ENCODE assay signal across 22 cellular contexts in genomic region chr21:42473495-42474042, GRCh38. TPM values are rescaled to one million over a fixed set of nuclear protein-coding genes. Genes with fewer than 3 reads are reported as not detected.
A peak's percentile ranks its signal among the peaks of the same experiment; 100 is the strongest.
DNase-seq lines count a peak whose midpoint lies in the region; ATAC-seq, FAIRE-seq and TF ChIP-seq lines count a peak whose summit lies in the region.
"Had no signal": no experiment of that assay in that cellular context is flagged by ENCODE, and none has a peak within 500 bp of the region (broad histone marks: within the 10 kb centered on the region; RNA-seq: fewer than 3 reads in every experiment).

No MANE protein-coding gene starts in this region.

- H3K4me3 ChIP-seq in HepG2 (replicated peaks in 1 of 3; ENCODE audit: insufficient read depth in 1 of 3, low read depth in 2 of 3, low read length in 3 of 3) (no peak overlapping the region), right lobe of liver (no peak overlapping the region), mammary epithelial cell (replicated peaks in 1 of 3; ENCODE audit: insufficient read depth in 1 of 3, low read depth in 2 of 3, low read length in 3 of 3) (no peak overlapping the region), mesenchymal stem cell (ENCODE audit: insufficient read depth in 1 of 2, low read depth in 1 of 2, low read length in 2 of 2) (no peak overlapping the region)
- H3K4me3 ChIP-seq: skin epidermis had no signal

- peak overlapping the region; percentile 91 for H3K27ac Mint-ChIP-seq in type B pancreatic cell
- no peak overlapping the region for H3K27ac Mint-ChIP-seq in activated naive CD8-positive, alpha-beta T cell treated with anti-CD3 and anti-CD28 coated beads for 36 hours
- H3K27ac Mint-ChIP-seq: activated T-helper 2 cell treated with anti-CD3 and anti-CD28 coated beads, Interferon-gamma antibody, Interleukin-2, Interleukin-4, amounts not matched to agents 10 μg/mL and 5 μg/mL and 100 μg/mL, durations not matched to agents 14 hours and 24 hours and 36 hours; CD4-positive, alpha-beta memory T cell had no signal

- no peaks in the 10 kb centered on the region for H3K27me3 Mint-ChIP-seq in type B pancreatic cell
- no peaks in the 10 kb centered on the region for H3K27me3 Mint-ChIP-seq in activated naive CD8-positive, alpha-beta T cell treated with anti-CD3 and anti-CD28 coated beads for 36 hours
- H3K27me3 Mint-ChIP-seq: progenitor cell of endocrine pancreas had no signal

- no peak overlapping the region for H2AFZ ChIP-seq in HepG2 (ENCODE audit: low read length)
- peak overlapping the region; percentile 94 for H2AFZ ChIP-seq in mammary epithelial cell (ENCODE audit: low read depth, low read length)
- H2AFZ ChIP-seq in mesenchymal stem cell (ENCODE audit: low read depth, low read length): no peak overlapping the region

- H3K9ac ChIP-seq in HepG2 (ENCODE audit: insufficient read depth, low read depth, low read length) (no peak overlapping the region), mammary epithelial cell (ENCODE audit: insufficient read depth, low read length) (peak overlapping the region; percentile 16), mesenchymal stem cell (ENCODE audit: low read length) (no peak overlapping the region)
- H3K9ac ChIP-seq: SK-N-SH had no signal

- WGBS in HepG2 (ENCODE audit: low lambda C conversion rate): 18% methylated on average over 9 of the region's 9 CpGs
- 77% methylated on average over 5 of the region's 9 CpGs for WGBS in right lobe of liver (ENCODE audit: insufficient coverage, low coverage, low lambda C conversion rate, missing lambda C conversion rate)
- 93% methylated on average over 8 of the region's 9 CpGs for WGBS in mammary epithelial cell (ENCODE audit: low coverage, missing lambda C conversion rate)
- WGBS in mesenchymal stem cell: 89% methylated on average over 8 of the region's 9 CpGs

- H3K27me3 ChIP-seq in HepG2 (ENCODE audit: control insufficient read depth in 1 of 2, insufficient read depth in 2 of 2, low read length in 2 of 2) (no peaks in the 10 kb centered on the region), right lobe of liver (no peaks in the 10 kb centered on the region), mammary epithelial cell (ENCODE audit: insufficient read depth, low read length) (no peaks in the 10 kb centered on the region), mesenchymal stem cell (ENCODE audit: control insufficient read depth in 1 of 2, insufficient read depth in 1 of 2, low read length in 2 of 2) (peaks cover 0 to 23% of the 10 kb centered on the region in 2 experiments)

- H2BK15ac ChIP-seq in mesenchymal stem cell (ENCODE audit: low read depth, poor library complexity, severe bottlenecking): no peak overlapping the region

- H3K23ac ChIP-seq in mesenchymal stem cell (ENCODE audit: low read length in 2 of 2): no peak overlapping the region

- CTCF ChIA-PET in HepG2 (lab: Yijun Ruan, JAX; ENCODE audit: low intra/inter-chr PET ratio, low total read pairs): no interaction called here
- CTCF ChIA-PET in mammary epithelial cell (lab: Charles Lee; ENCODE audit: low non-redundant PET): no interaction called here

- TF ChIP-seq POLR2A in HepG2 (IDR thresholded peaks at IDR 0.05; ENCODE audit: insufficient read depth in 1 of 2, low read depth in 2 of 2, low read length in 2 of 2): no peak
- TF ChIP-seq POLR2A in right lobe of liver (IDR thresholded peaks at IDR 0.05): no peak

- no peak overlapping the region for H3K4ac ChIP-seq in mesenchymal stem cell (ENCODE audit: low read depth in 1 of 2, low read length in 2 of 2)

- intact Hi-C loops in HepG2 (cut with micrococcal nuclease; ENCODE audit: unreplicated experiment): no loop called here
- intact Hi-C loops in right lobe of liver (cut with DNase I): no loop called here
- intact Hi-C loops in mammary epithelial cell (cut with micrococcal nuclease): no loop called here

- H3K4me2 ChIP-seq in HepG2 (ENCODE audit: low read depth, low read length): peak overlapping the region; percentile 18; the same call in 1 of the 2 replicates
- H3K4me2 ChIP-seq in mammary epithelial cell (ENCODE audit: insufficient read depth, low read depth, low read length): peak overlapping the region; percentile 3
- H3K4me2 ChIP-seq in mesenchymal stem cell (ENCODE audit: low read length, poor library complexity, severe bottlenecking): no peak overlapping the region
- H3K4me2 ChIP-seq: SK-N-SH had no signal

- BruUV-seq in HepG2 (replicated peaks; lab: Mats Ljungman, UMichigan) (no TSS peak), mammary epithelial cell (replicated peaks; lab: Mats Ljungman, UMichigan) (no TSS peak)

- H3K4me1 Mint-ChIP-seq in type B pancreatic cell (ENCODE audit: unreplicated experiment): peaks cover 15% of the 10 kb centered on the region
- H3K4me1 Mint-ChIP-seq in activated naive CD8-positive, alpha-beta T cell treated with anti-CD3 and anti-CD28 coated beads for 36 hours: peaks cover 3% of the 10 kb centered on the region
- H3K4me1 Mint-ChIP-seq: CD4-positive, alpha-beta memory T cell had no signal

- no peak overlapping the region for H3K18ac ChIP-seq in mesenchymal stem cell (ENCODE audit: low read depth in 1 of 2, low read length in 2 of 2)

- H4K20me1 ChIP-seq in HepG2 (ENCODE audit: insufficient read depth, low read length) (no peaks in the 10 kb centered on the region), mammary epithelial cell (ENCODE audit: insufficient read depth, low read length) (no peaks in the 10 kb centered on the region)

- H4K91ac ChIP-seq in mesenchymal stem cell (ENCODE audit: low read length): no peak overlapping the region

- in situ Hi-C loops in HepG2 (cut with HindIII; ENCODE audit: extremely low pct_ligation_motif_present, low pct_unique_long_range_greater_than_20kb) (no loop called here), mammary epithelial cell (cut with MboI; ENCODE audit: low sequenced_read_pairs in 2 of 2) (no loop called here)

- peak overlapping the region; percentile 80 for H2BK5ac ChIP-seq in mesenchymal stem cell (ENCODE audit: low read depth, low read length, poor library complexity, severe bottlenecking)

- no peaks in the 10 kb centered on the region for H3K9me3 ChIP-seq in HepG2 (ENCODE audit: low read length)
- H3K9me3 ChIP-seq in right lobe of liver: no peaks in the 10 kb centered on the region
- no peaks in the 10 kb centered on the region for H3K9me3 ChIP-seq in mammary epithelial cell (replicated peaks; ENCODE audit: insufficient read depth, low read length)
- no peaks in the 10 kb centered on the region for H3K9me3 ChIP-seq in mesenchymal stem cell (ENCODE audit: control insufficient read depth, low read length)
- H3K9me3 ChIP-seq: SK-N-SH had no signal

- no peaks in the 10 kb centered on the region for H3K36me3 ChIP-seq in HepG2 (replicated peaks in 1 of 2; ENCODE audit: control insufficient read depth in 1 of 2, insufficient read depth in 2 of 2, low read length in 2 of 2)
- no peaks in the 10 kb centered on the region for H3K36me3 ChIP-seq in right lobe of liver
- H3K36me3 ChIP-seq in mammary epithelial cell (ENCODE audit: insufficient read depth, low read length): no peaks in the 10 kb centered on the region
- H3K36me3 ChIP-seq in mesenchymal stem cell (ENCODE audit: control insufficient read depth in 1 of 2, insufficient read depth in 2 of 2, low read depth in 1 of 2, low read length in 2 of 2): peaks cover 0 to 2% of the 10 kb centered on the region in 2 experiments

- TF ChIP-seq CTCF in HepG2 (CRISPR knock-in tag; IDR thresholded peaks at IDR 0.05): no peak
- TF ChIP-seq CTCF in right lobe of liver (IDR thresholded peaks at IDR 0.05): no peak
- TF ChIP-seq CTCF in mammary epithelial cell (conservative IDR thresholded peaks at IDR 0.05 in 1 of 2, IDR thresholded peaks at IDR 0.05 in 1 of 2; ENCODE audit: extremely low read depth in 1 of 2, insufficient read depth in 1 of 2, low read depth in 1 of 2, low read length in 2 of 2): no peak
- TF ChIP-seq CTCF in type B pancreatic cell (conservative IDR thresholded peaks at IDR 0.05): no peak

- no peaks in the 10 kb centered on the region for H3K79me1 ChIP-seq in mesenchymal stem cell (replicated peaks; ENCODE audit: low read length, poor library complexity, severe bottlenecking)

- H3K27ac ChIP-seq in HepG2 (ENCODE audit: extremely low read length, insufficient read depth, low read length) (no peak overlapping the region), right lobe of liver (no peak overlapping the region), mammary epithelial cell (ENCODE audit: insufficient read depth, low read depth, low read length) (peak overlapping the region; percentile 43), mesenchymal stem cell (ENCODE audit: low read length, poor library complexity, severe bottlenecking) (peak overlapping the region; percentile 81)

- ATAC-seq in HepG2 (no peak; the same call in 2 of the 3 replicates), right lobe of liver (no peak), HG03460 (IDR thresholded peaks at IDR 0.05; ENCODE audit: unreplicated experiment) (no peak)

- TF ChIP-seq EP300 in HepG2 (IDR thresholded peaks at IDR 0.05; ENCODE audit: low read depth in 2 of 2, low read length in 2 of 2) (no peak), HepG2 (CRISPR knock-in tag; IDR thresholded peaks at IDR 0.05; ENCODE audit: borderline replicate concordance) (no peak)

- POLR2A ChIA-PET in HepG2 (lab: Yijun Ruan, JAX): no interaction called here

- TF ChIP-seq RAD21 in HepG2 (CRISPR knock-in tag; IDR thresholded peaks at IDR 0.05): no peak

- H3K4me1 ChIP-seq in HepG2 (ENCODE audit: insufficient read depth, low read length) (peaks cover 23% of the 10 kb centered on the region), right lobe of liver (peaks cover 0 to 15% (median 0%) of the 10 kb centered on the region in 4 donors), mammary epithelial cell (ENCODE audit: insufficient read depth, low read length) (peaks cover 14% of the 10 kb centered on the region), mesenchymal stem cell (ENCODE audit: control insufficient read depth, insufficient read depth, low read depth, low read length) (peaks cover 22% of the 10 kb centered on the region)

- H3K4me3 Mint-ChIP-seq in type B pancreatic cell: no peak overlapping the region
- no peak overlapping the region for H3K4me3 Mint-ChIP-seq in activated naive CD8-positive, alpha-beta T cell treated with anti-CD3 and anti-CD28 coated beads for 36 hours
- H3K4me3 Mint-ChIP-seq: CD4-positive, alpha-beta memory T cell; naive thymus-derived CD4-positive, alpha-beta T cell had no signal

- dilution Hi-C loops in mammary epithelial cell (cut with HindIII; ENCODE audit: low sequenced_read_pairs): no loop called here

- DNase-seq in HepG2 (ENCODE audit: low spot score) (no peak), right lobe of liver (no peak), mammary epithelial cell (no peak), mesenchymal stem cell (no peak), type B pancreatic cell (ENCODE audit: extremely low spot score, unreplicated experiment) (no peak), DMS153 (lab: John Stamatoyannopoulos, UW) (no peak)
- DNase-seq in activated naive CD8-positive, alpha-beta T cell treated with anti-CD3 and anti-CD28 coated beads for 36 hours: no peak
- DNase-seq: activated CD4-positive, CD25-positive, alpha-beta regulatory T cell treated with anti-CD3 and anti-CD28 coated beads, Interleukin-2, amount 50 U/mL, for 72 hours; CD4-positive, alpha-beta memory T cell; DMS79 treated with DMSO at 0.1 percent for 48 hours; KBM-7; NCI-H1930; stimulated activated CD4-positive, alpha-beta T cell treated with anti-CD3 and anti-CD28 coated beads, Interleukin-4, amount 100 ng/mL, for 24 hours; substantia nigra had no signal

- H2AK5ac ChIP-seq in mesenchymal stem cell (ENCODE audit: low read length, severe bottlenecking): peak overlapping the region; percentile 79

- no peak overlapping the region for H3K14ac ChIP-seq in mesenchymal stem cell (ENCODE audit: low read length in 2 of 2)

- H3K79me2 ChIP-seq in HepG2 (ENCODE audit: insufficient read depth, low read length) (no peaks in the 10 kb centered on the region), mammary epithelial cell (ENCODE audit: insufficient read depth, low read length) (no peaks in the 10 kb centered on the region)

- no peak overlapping the region for H4K8ac ChIP-seq in mesenchymal stem cell (ENCODE audit: low read length)

- no peak for FAIRE-seq in HepG2 (lab: Jason Lieb, UNC)

- H3K9me3 Mint-ChIP-seq in type B pancreatic cell: no peaks in the 10 kb centered on the region
- H3K9me3 Mint-ChIP-seq in activated naive CD8-positive, alpha-beta T cell treated with anti-CD3 and anti-CD28 coated beads for 36 hours: no peaks in the 10 kb centered on the region
- H3K9me3 Mint-ChIP-seq: activated T-helper 2 cell treated with anti-CD3 and anti-CD28 coated beads, Interferon-gamma antibody, Interleukin-2, Interleukin-4, amounts not matched to agents 10 μg/mL and 5 μg/mL and 100 μg/mL, durations not matched to agents 14 hours and 24 hours and 36 hours; CD4-positive, alpha-beta memory T cell; naive thymus-derived CD4-positive, alpha-beta T cell had no signal

- no peak overlapping the region for H2BK120ac ChIP-seq in mesenchymal stem cell (ENCODE audit: low read depth, low read length)

- H2BK12ac ChIP-seq in mesenchymal stem cell (ENCODE audit: low read length in 2 of 2): no peak overlapping the region

- no peaks in the 10 kb centered on the region for H3K36me3 Mint-ChIP-seq in type B pancreatic cell
- H3K36me3 Mint-ChIP-seq in activated naive CD8-positive, alpha-beta T cell treated with anti-CD3 and anti-CD28 coated beads for 36 hours: no peaks in the 10 kb centered on the region
- H3K36me3 Mint-ChIP-seq: CD4-positive, alpha-beta memory T cell; naive thymus-derived CD4-positive, alpha-beta T cell had no signal

RNA-seq across cellular contexts. Expression of gene RSPH1, which starts 22.5 kb away (rescaled TPM):
- total RNA-seq in HepG2 (2016; rRNA removed; fragmentation: Illumina TruSeq; extraction: Trizol): not detected in 2 replicates
- not detected in 2 replicates for total RNA-seq in HepG2 (2016; cell fraction: cytosol; rRNA removed; fragmentation: Illumina TruSeq; extraction: Trizol; ENCODE audit: low read depth)
- not detected in 2 replicates for total RNA-seq in HepG2 (2016; cell fraction: insoluble cytoplasmic fraction; rRNA removed; fragmentation: Illumina TruSeq; extraction: Trizol)
- total RNA-seq in HepG2 (2016; cell fraction: membrane; rRNA removed; fragmentation: Illumina TruSeq; extraction: Trizol): not detected in 2 replicates
- total RNA-seq in HepG2 (2016; cell fraction: nucleus; rRNA removed; fragmentation: Illumina TruSeq; extraction: Trizol): not detected in 2 replicates
- not detected in 2 replicates for polyA plus RNA-seq in HepG2 (2011; rRNA removed)
- not detected in 2 replicates for polyA plus RNA-seq in HepG2 (2011; cell fraction: cytosol; rRNA removed)
- not detected in 2 replicates for polyA plus RNA-seq in HepG2 (2011; cell fraction: nucleus; rRNA removed)
- not detected in 2 replicates for polyA plus RNA-seq in HepG2 (2012)
- polyA plus RNA-seq in HepG2 (2016; cell fraction: cytosol; fragmentation: Illumina TruSeq; extraction: Trizol; ENCODE audit: low read depth): not detected in 2 replicates
- polyA plus RNA-seq in HepG2 (2016; cell fraction: insoluble cytoplasmic fraction; fragmentation: Illumina TruSeq; extraction: Trizol; ENCODE audit: low read depth): not detected in 2 replicates
- polyA plus RNA-seq in HepG2 (2016; cell fraction: membrane; fragmentation: Illumina TruSeq; extraction: Trizol; ENCODE audit: low read depth): not detected in 2 replicates
- not detected in 2 replicates for polyA plus RNA-seq in HepG2 (2016; cell fraction: nucleus; fragmentation: Illumina TruSeq; extraction: Trizol; ENCODE audit: insufficient read depth, low read depth)
- polyA minus RNA-seq in HepG2 (2011; rRNA and poly(A)+ RNA removed; ENCODE audit: low replicate concordance): not detected in 2 replicates
- not detected in 2 replicates for polyA minus RNA-seq in HepG2 (2011; cell fraction: cytosol; rRNA and poly(A)+ RNA removed)
- not detected in 2 replicates for polyA minus RNA-seq in HepG2 (2011; cell fraction: nucleus; rRNA and poly(A)+ RNA removed)
- total RNA-seq in right lobe of liver: under 1 TPM in 5 of 6 experiments, not detected in 1; 0.18 to 0.55 (median 0.22) TPM
- under 1 TPM; 0.50 to 0.66 TPM for total RNA-seq in mammary epithelial cell
- polyA plus RNA-seq in mammary epithelial cell: 0.35 TPM
- not detected for polyA minus RNA-seq in mammary epithelial cell
- polyA plus RNA-seq in mesenchymal stem cell (2013, experiment 1 of 2): 0.10 TPM
- polyA plus RNA-seq in mesenchymal stem cell (2013, experiment 2 of 2): 0.10 TPM
- 2.1 and 5.2 TPM in 2 replicates for total RNA-seq in type B pancreatic cell (ENCODE audit: low replicate concordance)
- under 1 TPM in 1 of 2 experiments, not detected in 1; 0.32 TPM for total RNA-seq in activated naive CD8-positive, alpha-beta T cell treated with anti-CD3 and anti-CD28 coated beads for 36 hours
- total RNA-seq: activated T-helper 2 cell treated with anti-CD3 and anti-CD28 coated beads, Interferon-gamma antibody, Interleukin-2, Interleukin-4, amounts not matched to agents 10 μg/mL and 5 μg/mL and 100 μg/mL, durations not matched to agents 14 hours and 24 hours and 36 hours; CD4-positive, alpha-beta memory T cell; dermis blood vessel endothelial cell had no signal
- polyA plus RNA-seq: AG04450; CD4-positive, alpha-beta memory T cell; naive thymus-derived CD4-positive, alpha-beta T cell had no signal

RNA-seq across cellular contexts. Expression of gene SLC37A1, which starts 40.1 kb away (rescaled TPM):
- total RNA-seq in HepG2 (2016; rRNA removed; fragmentation: Illumina TruSeq; extraction: Trizol): 0.17 and 0.40 TPM in 2 replicates
- 0.18 TPM in 1 of 2 replicates, not detected in the other for total RNA-seq in HepG2 (2016; cell fraction: cytosol; rRNA removed; fragmentation: Illumina TruSeq; extraction: Trizol; ENCODE audit: low read depth)
- 0.10 and 0.28 TPM in 2 replicates for total RNA-seq in HepG2 (2016; cell fraction: insoluble cytoplasmic fraction; rRNA removed; fragmentation: Illumina TruSeq; extraction: Trizol)
- 0.31 and 0.48 TPM in 2 replicates for total RNA-seq in HepG2 (2016; cell fraction: membrane; rRNA removed; fragmentation: Illumina TruSeq; extraction: Trizol)
- total RNA-seq in HepG2 (2016; cell fraction: nucleus; rRNA removed; fragmentation: Illumina TruSeq; extraction: Trizol): 0.31 and 0.34 TPM in 2 replicates
- 0.14 and 0.22 TPM in 2 replicates for polyA plus RNA-seq in HepG2 (2011; rRNA removed)
- 0.12 and 0.14 TPM in 2 replicates for polyA plus RNA-seq in HepG2 (2011; cell fraction: cytosol; rRNA removed)
- polyA plus RNA-seq in HepG2 (2011; cell fraction: nucleus; rRNA removed): 0.19 and 0.29 TPM in 2 replicates
- polyA plus RNA-seq in HepG2 (2012): 0.13 and 0.28 TPM in 2 replicates
- polyA plus RNA-seq in HepG2 (2016; cell fraction: cytosol; fragmentation: Illumina TruSeq; extraction: Trizol; ENCODE audit: low read depth): 0.18 and 0.58 TPM in 2 replicates
- polyA plus RNA-seq in HepG2 (2016; cell fraction: insoluble cytoplasmic fraction; fragmentation: Illumina TruSeq; extraction: Trizol; ENCODE audit: low read depth): 0.12 and 0.25 TPM in 2 replicates
- polyA plus RNA-seq in HepG2 (2016; cell fraction: membrane; fragmentation: Illumina TruSeq; extraction: Trizol; ENCODE audit: low read depth): 0.35 and 0.40 TPM in 2 replicates
- 0.37 and 0.70 TPM in 2 replicates for polyA plus RNA-seq in HepG2 (2016; cell fraction: nucleus; fragmentation: Illumina TruSeq; extraction: Trizol; ENCODE audit: insufficient read depth, low read depth)
- 0.80 and 7.9 TPM in 2 replicates for polyA minus RNA-seq in HepG2 (2011; rRNA and poly(A)+ RNA removed; ENCODE audit: low replicate concordance)
- polyA minus RNA-seq in HepG2 (2011; cell fraction: cytosol; rRNA and poly(A)+ RNA removed): 0.49 TPM in 1 of 2 replicates, not detected in the other
- polyA minus RNA-seq in HepG2 (2011; cell fraction: nucleus; rRNA and poly(A)+ RNA removed): 0.12 and 0.39 TPM in 2 replicates
- total RNA-seq in right lobe of liver: 10 to 100 TPM in 1 of 6 experiments, 1 to 10 TPM in 5; 2.5 to 10.8 (median 6.2) TPM
- 1 to 10 TPM; 7.7 to 8.7 TPM for total RNA-seq in mammary epithelial cell
- 3.9 TPM for polyA plus RNA-seq in mammary epithelial cell
- polyA minus RNA-seq in mammary epithelial cell: 5.0 TPM
- polyA plus RNA-seq in mesenchymal stem cell (2013, experiment 1 of 2): 3.0 TPM
- 3.2 TPM for polyA plus RNA-seq in mesenchymal stem cell (2013, experiment 2 of 2)
- total RNA-seq in type B pancreatic cell (ENCODE audit: low replicate concordance): 24.8 and 44.2 TPM in 2 replicates
- total RNA-seq in activated naive CD8-positive, alpha-beta T cell treated with anti-CD3 and anti-CD28 coated beads for 36 hours: 10 to 100 TPM; 15.7 to 17.5 TPM

Comparison
In these comparisons a context has a peak if more than half of its experiments do, and no peak if none do; other contexts are left out.
1. H3K27ac ChIP-seq: peak in mammary epithelial cell (single experiment) and mesenchymal stem cell (single experiment); none in HepG2 (single experiment) and right lobe of liver (0 of 3).